Comparison of ENCODE assay signal across 19 cellular contexts in genomic region chr1:18828224-18828623, GRCh38. TPM values are rescaled to one million over a fixed set of nuclear protein-coding genes. Genes with fewer than 3 reads are reported as not detected.
DNase-seq lines count a peak whose midpoint lies in the region; ATAC-seq and TF ChIP-seq lines count a peak whose summit lies in the region.
"Had no signal": no experiment of that assay in that cellular context is flagged by ENCODE, and none has a peak within 500 bp of the region (broad histone marks: within the 10 kb centered on the region; RNA-seq: fewer than 3 reads in every experiment).

No MANE protein-coding gene starts in this region.

- no peaks in the 10 kb centered on the region for H3K9me2 ChIP-seq in HCT116 (ENCODE audit: insufficient read depth)
- no peaks in the 10 kb centered on the region for H3K9me2 ChIP-seq in OCI-LY7 (ENCODE audit: insufficient read depth, low read length)

- H4K20me1 ChIP-seq in HCT116 (ENCODE audit: insufficient read depth) (no peaks in the 10 kb centered on the region), OCI-LY7 (ENCODE audit: insufficient read depth, low read length) (no peaks in the 10 kb centered on the region)

- H3K27me3 Mint-ChIP-seq in effector memory CD8-positive, alpha-beta T cell: peaks cover 18 to 40% of the 10 kb centered on the region in 2 donors
- no peaks in the 10 kb centered on the region for H3K27me3 Mint-ChIP-seq in natural killer cell treated with Interleukin-12 subunit alpha and Interleukin-12 subunit beta and Interleukin-15 and Interleukin-18, amount 100 ng/mL, for 72 hours

- H3K9me3 ChIP-seq in HCT116 (ENCODE audit: control insufficient read depth in 1 of 2, insufficient read depth in 1 of 2, low read depth in 1 of 2, low read length in 2 of 2): peaks cover 0 to 7% of the 10 kb centered on the region in 2 experiments; a peak in 1 of 4 replicates
- no peaks in the 10 kb centered on the region for H3K9me3 ChIP-seq in OCI-LY7 (ENCODE audit: low read length)
- no peaks in the 10 kb centered on the region for H3K9me3 ChIP-seq in effector memory CD4-positive, alpha-beta T cell (ENCODE audit: control insufficient read depth, low read length)
- H3K9me3 ChIP-seq: BE2C had no signal

- H3K4me1 ChIP-seq in HCT116 (ENCODE audit: control insufficient read depth in 1 of 2, insufficient read depth in 2 of 2, low read length in 2 of 2) (no peaks in the 10 kb centered on the region), OCI-LY7 (ENCODE audit: insufficient read depth, low read length, poor library complexity, severe bottlenecking) (no peaks in the 10 kb centered on the region)
- H3K4me1 ChIP-seq in effector memory CD4-positive, alpha-beta T cell (ENCODE audit: control insufficient read depth, insufficient read depth, low read length, poor library complexity, severe bottlenecking): no peaks in the 10 kb centered on the region
- H3K4me1 ChIP-seq: A549, BE2C had no signal

- H3K4me3 ChIP-seq in HCT116 (replicated peaks in 1 of 2; ENCODE audit: low read depth in 1 of 2, low read length in 2 of 2) (no peak overlapping the region), OCI-LY7 (ENCODE audit: low read depth, low read length, poor library complexity, severe bottlenecking) (no peak overlapping the region)
- no peak overlapping the region for H3K4me3 ChIP-seq in effector memory CD4-positive, alpha-beta T cell (ENCODE audit: insufficient read depth, low read depth, low read length, poor library complexity, severe bottlenecking)
- H3K4me3 ChIP-seq: A549 had no signal

- TF ChIP-seq CTCF in HCT116 (IDR thresholded peaks at IDR 0.05 in 2 of 3, conservative IDR thresholded peaks at IDR 0.05 in 1 of 3; ENCODE audit: borderline replicate concordance in 1 of 3, insufficient read depth in 1 of 3, low read depth in 2 of 3, low read length in 2 of 3) (0 out of 6 replicates have a peak, but pooled peaks of 1 of the 3 experiments have one; percentile 29), OCI-LY7 (conservative IDR thresholded peaks at IDR 0.05; ENCODE audit: low read length) (0 out of 2 replicates have a peak, but pooled peaks have one; percentile 26)

- intact Hi-C loops in HCT116 (cut with micrococcal nuclease) (no loop called here), OCI-LY7 (cut with micrococcal nuclease; ENCODE audit: unreplicated experiment) (no loop called here)

- RAD21 ChIA-PET in HCT116 (lab: Charles Lee; ENCODE audit: low non-redundant PET in 1 of 2, low total read pairs in 2 of 2, uncharacterized antibody in 2 of 2, unreplicated experiment in 2 of 2): no interaction called here

- BruUV-seq in HCT116 (replicated peaks; lab: Mats Ljungman, UMichigan) (no TSS peak), OCI-LY7 (replicated peaks; lab: Mats Ljungman, UMichigan) (no TSS peak)

- peaks cover 0 to 8% of the 10 kb centered on the region in 2 donors for H3K4me1 Mint-ChIP-seq in effector memory CD8-positive, alpha-beta T cell (ENCODE audit: low read depth in 2 of 2)
- H3K4me1 Mint-ChIP-seq in natural killer cell treated with Interleukin-12 subunit alpha and Interleukin-12 subunit beta and Interleukin-15 and Interleukin-18, amount 100 ng/mL, for 72 hours (ENCODE audit: low read depth in 2 of 2): peaks cover 17 to 22% of the 10 kb centered on the region in 2 donors
- H3K4me1 Mint-ChIP-seq: CD4-positive, alpha-beta memory T cell had no signal

- TF ChIP-seq RAD21 in HCT116 (IDR thresholded peaks at IDR 0.05; ENCODE audit: low read depth): no peak

- H3K27ac ChIP-seq in HCT116 (ENCODE audit: low read depth, low read length): no peak overlapping the region
- no peak overlapping the region for H3K27ac ChIP-seq in OCI-LY7 (ENCODE audit: low read depth, low read length, poor library complexity, severe bottlenecking)
- no peak overlapping the region for H3K27ac ChIP-seq in effector memory CD4-positive, alpha-beta T cell (ENCODE audit: insufficient read depth, low read length, poor library complexity, severe bottlenecking)
- H3K27ac ChIP-seq: A549, C4-2B had no signal

- H2AFZ ChIP-seq in HCT116 (ENCODE audit: low read depth, low read length, poor library complexity, severe bottlenecking) (no peak overlapping the region), OCI-LY7 (ENCODE audit: low read length) (no peak overlapping the region)

- H3K4me3 Mint-ChIP-seq in effector memory CD8-positive, alpha-beta T cell: no peak overlapping the region
- H3K4me3 Mint-ChIP-seq in natural killer cell treated with Interleukin-12 subunit alpha and Interleukin-12 subunit beta and Interleukin-15 and Interleukin-18, amount 100 ng/mL, for 72 hours: peak overlapping the region; percentile 16
- H3K4me3 Mint-ChIP-seq: CD4-positive, alpha-beta memory T cell had no signal

- H3K36me3 Mint-ChIP-seq in effector memory CD8-positive, alpha-beta T cell (ENCODE audit: insufficient read depth): no peaks in the 10 kb centered on the region
- peaks cover 5% of the 10 kb centered on the region for H3K36me3 Mint-ChIP-seq in natural killer cell treated with Interleukin-12 subunit alpha and Interleukin-12 subunit beta and Interleukin-15 and Interleukin-18, amount 100 ng/mL, for 72 hours

- ATAC-seq in HCT116 (peak; percentile 61), HG03457 (IDR thresholded peaks at IDR 0.05; ENCODE audit: unreplicated experiment) (no peak), GM18511 (IDR thresholded peaks at IDR 0.05; ENCODE audit: unreplicated experiment) (no peak)
- peak; percentile 47 for ATAC-seq in effector memory CD8-positive, alpha-beta T cell (replicated peaks)
- peak; percentile 75 to 90 for ATAC-seq in natural killer cell treated with Interleukin-12 subunit alpha and Interleukin-12 subunit beta and Interleukin-15 and Interleukin-18, amount 100 ng/mL, for 72 hours
- ATAC-seq: A549 had no signal

- CTCF ChIA-PET in HCT116 (lab: Charles Lee) (no interaction called here), OCI-LY7 (lab: Charles Lee; ENCODE audit: unreplicated experiment) (no interaction called here)

- no peak overlapping the region for H3K4me2 ChIP-seq in HCT116 (ENCODE audit: low read length)
- no peak overlapping the region for H3K4me2 ChIP-seq in OCI-LY7 (ENCODE audit: low read length)
- H3K4me2 ChIP-seq: A549 had no signal

- DNase-seq in HCT116 (ENCODE audit: low read depth, low spot score): no peak
- no peak for DNase-seq in OCI-LY7 (ENCODE audit: low spot score)
- DNase-seq in effector memory CD8-positive, alpha-beta T cell: no peak
- peak; percentile 39 for DNase-seq in natural killer cell treated with Interleukin-12 subunit alpha and Interleukin-12 subunit beta and Interleukin-15 and Interleukin-18, amount 100 ng/mL, for 72 hours (ENCODE audit: low spot score)
- DNase-seq in midbrain (lab: John Stamatoyannopoulos, UW): no peak
- DNase-seq in effector memory CD4-positive, alpha-beta T cell: no peak
- DNase-seq: BE2C; CD4-positive, alpha-beta memory T cell; DMS79 treated with DMSO at 0.1 percent for 48 hours; EL; HCEC 1CT; IMR-90; KBM-7 had no signal

- no peak for TF ChIP-seq POLR2A in HCT116 (IDR thresholded peaks at IDR 0.05; ENCODE audit: borderline replicate concordance, extremely low read depth, insufficient read depth, insufficient read length)

- peaks cover 0 to 4% of the 10 kb centered on the region in 2 donors for H3K9me3 Mint-ChIP-seq in effector memory CD8-positive, alpha-beta T cell
- H3K9me3 Mint-ChIP-seq in natural killer cell treated with Interleukin-12 subunit alpha and Interleukin-12 subunit beta and Interleukin-15 and Interleukin-18, amount 100 ng/mL, for 72 hours: peaks cover 12% of the 10 kb centered on the region

- POLR2A ChIA-PET in HCT116 (lab: Charles Lee): no interaction called here
- POLR2A ChIA-PET in OCI-LY7 (lab: Charles Lee): no interaction called here

- H3K79me2 ChIP-seq in HCT116 (ENCODE audit: insufficient read depth, low read length): no peaks in the 10 kb centered on the region
- no peaks in the 10 kb centered on the region for H3K79me2 ChIP-seq in OCI-LY7 (ENCODE audit: insufficient read depth, low read depth, low read length)

- no peak overlapping the region for H3K9ac ChIP-seq in HCT116 (ENCODE audit: low read length)

- peak overlapping the region in 1 of 2 donors; percentile 48 for H3K27ac Mint-ChIP-seq in effector memory CD8-positive, alpha-beta T cell
- no peak overlapping the region for H3K27ac Mint-ChIP-seq in natural killer cell treated with Interleukin-12 subunit alpha and Interleukin-12 subunit beta and Interleukin-15 and Interleukin-18, amount 100 ng/mL, for 72 hours
- H3K27ac Mint-ChIP-seq: CD4-positive, alpha-beta memory T cell had no signal

- no peaks in the 10 kb centered on the region for H3K27me3 ChIP-seq in HCT116 (ENCODE audit: insufficient read depth, low read length)
- H3K27me3 ChIP-seq in effector memory CD4-positive, alpha-beta T cell (replicated peaks; ENCODE audit: control insufficient read depth, insufficient read depth, low read length, poor library complexity, severe bottlenecking): no peaks in the 10 kb centered on the region
- H3K27me3 ChIP-seq: BE2C had no signal

- H3K36me3 ChIP-seq in HCT116 (ENCODE audit: control insufficient read depth in 1 of 2, insufficient read depth in 2 of 2, low read length in 2 of 2) (no peaks in the 10 kb centered on the region), OCI-LY7 (ENCODE audit: insufficient read depth, low read length) (no peaks in the 10 kb centered on the region)
- no peaks in the 10 kb centered on the region for H3K36me3 ChIP-seq in effector memory CD4-positive, alpha-beta T cell (ENCODE audit: control insufficient read depth, insufficient read depth, low read length)
- H3K36me3 ChIP-seq: BE2C had no signal

TF ChIP-seq in HCT116, 20 proteins besides CTCF, POLR2A, EP300 and RAD21 (continues in another document):
- TF ChIP-seq FOSL1 (IDR thresholded peaks at IDR 0.05; ENCODE audit: low read depth): no peak
- TF ChIP-seq ATF3 (IDR thresholded peaks at IDR 0.05): no peak

RNA-seq across cellular contexts. Expression of gene TAS1R2, which starts 31.2 kb away (rescaled TPM):
- total RNA-seq in HCT116 (2021; ENCODE audit: unreplicated experiment): not detected
- not detected in 2 replicates for polyA plus RNA-seq in HCT116 (2012)
- total RNA-seq in OCI-LY7 (2014; rRNA removed; shearing (Covaris generic)): not detected in 2 replicates
- total RNA-seq in OCI-LY7 (2022): not detected in 2 replicates
- not detected for total RNA-seq in natural killer cell treated with Interleukin-12 subunit alpha and Interleukin-12 subunit beta and Interleukin-15 and Interleukin-18, amount 100 ng/mL, for 72 hours
- total RNA-seq: CD4-positive, alpha-beta memory T cell; H1; IMR-90 had no signal
- polyA plus RNA-seq: A549; AG04450; CD4-positive, alpha-beta memory T cell; H1; IMR-90 had no signal

Comparison
In these comparisons a context has a peak if more than half of its experiments do, and no peak if none do; other contexts are left out.
1. ATAC-seq: peak in HCT116 (single experiment), effector memory CD8-positive, alpha-beta T cell (single experiment) and natural killer cell treated with Interleukin-12 subunit alpha and Interleukin-12 subunit beta and Interleukin-15 and Interleukin-18, amount 100 ng/mL, for 72 hours (2 of 2); none in HG03457 (single experiment) and GM18511 (single experiment).